ENCODE assay signal across 9 cellular contexts in the genomic region with DNA sequence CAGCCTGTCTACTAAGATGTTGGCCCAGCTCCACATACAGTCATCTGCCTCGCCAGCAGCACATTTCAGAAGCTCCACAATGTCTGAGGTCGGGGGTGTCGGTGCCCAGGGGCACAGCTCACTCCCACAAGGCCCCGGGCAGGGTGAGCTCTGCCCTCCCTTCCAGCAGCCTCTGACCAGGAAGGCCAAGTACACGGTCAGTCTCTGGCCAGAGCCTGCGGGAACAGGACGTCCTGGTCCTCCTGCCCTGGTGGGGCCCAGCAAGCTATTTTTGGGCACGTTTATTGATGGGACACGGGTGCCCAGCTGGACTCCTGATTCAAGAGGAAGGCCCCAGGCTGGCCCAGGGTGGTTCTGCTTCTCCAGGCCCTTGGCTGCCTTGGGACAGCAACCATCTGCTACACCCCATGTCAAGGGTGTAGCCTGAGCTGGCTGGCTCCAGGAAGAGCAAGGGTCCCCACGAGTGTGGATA.
DNase-seq lines count a peak whose midpoint lies in the region; TF ChIP-seq lines count a peak whose summit lies in the region.
"Had no signal": no experiment of that assay in that cellular context is flagged by ENCODE, and none has a peak within 500 bp of the region (broad histone marks: within the 10 kb centered on the region; RNA-seq: fewer than 3 reads in every experiment).

No MANE protein-coding gene starts in this region.

- peak; percentile 21 to 34 for TF ChIP-seq POLR2A in uterus (IDR thresholded peaks at IDR 0.05)

- no peaks in the 10 kb centered on the region for H3F3A ChIP-seq in smooth muscle cell (ENCODE audit: low read depth)

- H3K9ac ChIP-seq in smooth muscle cell (ENCODE audit: low read depth) = no peak overlapping the region

- DNase-seq in RWPE1 (ENCODE audit: low spot score) = no peak
- DNase-seq in fibroblast of villous mesenchyme (ENCODE audit: low read depth) = peak; percentile 59
- DNase-seq in myocyte (ENCODE audit: low read depth) = peak; percentile 90
- DNase-seq in uterus = peak; percentile 71 to 82
- DNase-seq in activated CD4-positive, alpha-beta memory T cell treated with anti-CD3 and anti-CD28 coated beads, Interleukin-2, amount 10 ng/mL, durations not matched to agents 7 days and 5 days = no peak
- DNase-seq in NCI-H524 treated with DMSO at 0.1 percent for 48 hours (lab: John Stamatoyannopoulos, UW) = no peak
- no peak for DNase-seq in smooth muscle cell (lab: John Stamatoyannopoulos, UW; ENCODE audit: unreplicated experiment)
- DNase-seq: activated T-cell treated with anti-CD3 and anti-CD28 coated beads, Interleukin-2, amount 50 U/mL, for 72 hours; naive B cell had no signal

- H3K36me3 ChIP-seq in uterus = no peaks in the 10 kb centered on the region
- H3K36me3 ChIP-seq in smooth muscle cell (ENCODE audit: low read depth) = no peaks in the 10 kb centered on the region

- H3K27me3 ChIP-seq in uterus (no peaks in the 10 kb centered on the region), smooth muscle cell (ENCODE audit: low read depth) (no peaks in the 10 kb centered on the region)

- H3K4me1 ChIP-seq in uterus = peaks cover 0 to 3% of the 10 kb centered on the region in 2 donors
- no peaks in the 10 kb centered on the region for H3K4me1 ChIP-seq in smooth muscle cell (ENCODE audit: low read depth)

- no peak overlapping the region for H3K4me3 ChIP-seq in fibroblast of villous mesenchyme (ENCODE audit: low read depth, low read length)
- H3K4me3 ChIP-seq in uterus = no peak overlapping the region
- no peak overlapping the region for H3K4me3 ChIP-seq in smooth muscle cell

- TF ChIP-seq CTCF in RWPE1 (conservative IDR thresholded peaks at IDR 0.05; ENCODE audit: low read depth) (no peak), fibroblast of villous mesenchyme (IDR thresholded peaks at IDR 0.05; ENCODE audit: insufficient read depth, low read depth, low read length) (no peak), uterus (IDR thresholded peaks at IDR 0.05) (no peak), smooth muscle cell (IDR thresholded peaks at IDR 0.05; ENCODE audit: borderline replicate concordance, insufficient read depth, poor library complexity, severe bottlenecking) (no peak)

- intact Hi-C loops in uterus (cut with DNase I; ENCODE audit: low total_unique reads) = no loop called here

- no peak overlapping the region for H3K4me3 Mint-ChIP-seq in activated CD4-positive, alpha-beta memory T cell treated with anti-CD3 and anti-CD28 coated beads, Interleukin-2, amount 10 ng/mL, durations not matched to agents 7 days and 5 days
- H3K4me3 Mint-ChIP-seq: activated T-cell treated with anti-CD3 and anti-CD28 coated beads, Interleukin-2, amount 50 U/mL, for 72 hours had no signal

- peaks cover 5% of the 10 kb centered on the region for H3K27me3 Mint-ChIP-seq in activated CD4-positive, alpha-beta memory T cell treated with anti-CD3 and anti-CD28 coated beads, Interleukin-2, amount 10 ng/mL, durations not matched to agents 7 days and 5 days

- H3K27ac ChIP-seq in RWPE1 (peak overlapping the region; percentile 52), uterus (peak overlapping the region; percentile 67 to 74), smooth muscle cell (ENCODE audit: low read depth) (no peak overlapping the region)

- H4K20me1 ChIP-seq in smooth muscle cell (ENCODE audit: low read depth) = no peaks in the 10 kb centered on the region

- no peak overlapping the region for H3K4me2 ChIP-seq in smooth muscle cell

- H3K36me3 Mint-ChIP-seq in activated CD4-positive, alpha-beta memory T cell treated with anti-CD3 and anti-CD28 coated beads, Interleukin-2, amount 10 ng/mL, durations not matched to agents 7 days and 5 days (ENCODE audit: low read depth) = no peaks in the 10 kb centered on the region
- H3K36me3 Mint-ChIP-seq: naive B cell had no signal

- H3K9me3 ChIP-seq in uterus = no peaks in the 10 kb centered on the region
- no peaks in the 10 kb centered on the region for H3K9me3 ChIP-seq in smooth muscle cell (replicated peaks; ENCODE audit: low read depth)

- H3K4me1 Mint-ChIP-seq in activated CD4-positive, alpha-beta memory T cell treated with anti-CD3 and anti-CD28 coated beads, Interleukin-2, amount 10 ng/mL, durations not matched to agents 7 days and 5 days = peaks cover 13% of the 10 kb centered on the region

- no peak overlapping the region for H3K27ac Mint-ChIP-seq in activated CD4-positive, alpha-beta memory T cell treated with anti-CD3 and anti-CD28 coated beads, Interleukin-2, amount 10 ng/mL, durations not matched to agents 7 days and 5 days
- H3K27ac Mint-ChIP-seq: activated T-cell treated with anti-CD3 and anti-CD28 coated beads, Interleukin-2, amount 50 U/mL, for 72 hours had no signal

- H2AFZ ChIP-seq in smooth muscle cell (ENCODE audit: low read depth) = no peak overlapping the region

- POLR2A ChIA-PET in RWPE1 (lab: Yijun Ruan, JAX; ENCODE audit: low non-redundant PET) = no interaction called here
- POLR2A ChIA-PET in activated CD4-positive, alpha-beta memory T cell treated with anti-CD3 and anti-CD28 coated beads, Interleukin-2, amount 10 ng/mL, durations not matched to agents 7 days and 5 days (lab: Charles Lee) = interaction anchor here (0.9 to 1.0 kb wide), 2 partner anchors 9 to 13 kb away, joined by 3 read pairs; no protein-coding TSS in a partner anchor

- whole genome bisulfite sequencing in smooth muscle cell (ENCODE audit: low lambda C conversion rate) = 86% methylated on average over 10 of the region's 10 CpGs

- CTCF ChIA-PET in RWPE1 (lab: Yijun Ruan, JAX) = no interaction called here
- CTCF ChIA-PET in activated CD4-positive, alpha-beta memory T cell treated with anti-CD3 and anti-CD28 coated beads, Interleukin-2, amount 10 ng/mL, durations not matched to agents 7 days and 5 days (lab: Charles Lee) = interaction anchor here (0.7 to 0.8 kb wide), 2 partner anchors 9 to 99 kb away, joined by 3 to 5 read pairs; no protein-coding TSS in a partner anchor

- no peaks in the 10 kb centered on the region for H3K9me3 Mint-ChIP-seq in activated CD4-positive, alpha-beta memory T cell treated with anti-CD3 and anti-CD28 coated beads, Interleukin-2, amount 10 ng/mL, durations not matched to agents 7 days and 5 days
- H3K9me3 Mint-ChIP-seq: activated T-cell treated with anti-CD3 and anti-CD28 coated beads, Interleukin-2, amount 50 U/mL, for 72 hours; naive B cell had no signal

- no peaks in the 10 kb centered on the region for H3K79me2 ChIP-seq in smooth muscle cell (ENCODE audit: low read depth)

Comparison
In these comparisons a context has a peak if more than half of its experiments do, and no peak if none do; other contexts are left out.
1. DNase-seq: peak in fibroblast of villous mesenchyme (single experiment), myocyte (single experiment) and uterus (2 of 2); none in RWPE1 (single experiment), activated CD4-positive, alpha-beta memory T cell treated with anti-CD3 and anti-CD28 coated beads, Interleukin-2, amount 10 ng/mL, durations not matched to agents 7 days and 5 days (single experiment), NCI-H524 treated with DMSO at 0.1 percent for 48 hours (single experiment) and smooth muscle cell (single experiment).